Comparison of ENCODE assay signal across 1 cellular context in genomic region chr6:42148058-42148457, GRCh38.
TF ChIP-seq lines count a peak whose summit lies in the region.

No MANE protein-coding gene starts in this region.

TF ChIP-seq in H1, 55 proteins besides CTCF, POLR2A, EP300 and RAD21:
- TF ChIP-seq RXRA (IDR thresholded peaks at IDR 0.05; ENCODE audit: insufficient read depth, low read depth, low read length) = no peak
TF ChIP-seq in H1: peak in this region for 0.
